ENCODE assay signal across 1 cellular context in genomic region chr15:65042776-65043322, GRCh38.
TF ChIP-seq lines count a peak whose summit lies in the region.

No MANE protein-coding gene starts in this region.

TF ChIP-seq in HCT116, 20 proteins besides CTCF, POLR2A, EP300 and RAD21 (continued from another document):
- TF ChIP-seq EZH2phosphoT487 (IDR thresholded peaks at IDR 0.05; ENCODE audit: borderline replicate concordance) (no peak), REST (IDR thresholded peaks at IDR 0.05; ENCODE audit: low read depth) (no peak), CBX3 (IDR thresholded peaks at IDR 0.05; ENCODE audit: low read depth) (no peak), TCF7L2 (IDR thresholded peaks at IDR 0.05; ENCODE audit: borderline replicate concordance, extremely low read depth, insufficient read depth, insufficient read length) (no peak), ZNF274 (IDR thresholded peaks at IDR 0.05; ENCODE audit: low read depth, low read length) (no peak), YY1 (IDR thresholded peaks at IDR 0.05; ENCODE audit: extremely low read depth, insufficient replicate concordance, low read depth, low read length) (no peak)
